In genomic region chr22:17964153-17964552, GRCh38 we compare ENCODE assay signal across 10 cellular contexts.
DNase-seq lines count a peak whose midpoint lies in the region; ATAC-seq and TF ChIP-seq lines count a peak whose summit lies in the region.
"Had no signal": no experiment of that assay in that cellular context is flagged by ENCODE, and none has a peak within 500 bp of the region (broad histone marks: within the 10 kb centered on the region; RNA-seq: fewer than 3 reads in every experiment).

No MANE protein-coding gene starts in this region.

- peaks cover 40% of the 10 kb centered on the region for H3K36me3 Mint-ChIP-seq in stimulated activated memory B cell treated with anti-CD40 and anti-IgM and Interleukin-4, amounts not matched to agents 10 μg/mL and 1 μg/mL and 100 μg/mL, for 72 hours

- peaks cover 0 to 56% (median 13%) of the 10 kb centered on the region in 3 donors for H3K4me1 ChIP-seq in gastroesophageal sphincter
- no peaks in the 10 kb centered on the region for H3K4me1 ChIP-seq in aorta (ENCODE audit: control insufficient read depth in 1 of 2, insufficient read depth in 2 of 2, low read length in 2 of 2)
- H3K4me1 ChIP-seq in transverse colon = peaks cover 0 to 10% (median 0%) of the 10 kb centered on the region in 4 donors

- TF ChIP-seq EP300 in gastroesophageal sphincter (IDR thresholded peaks at IDR 0.05) (no peak), transverse colon (IDR thresholded peaks at IDR 0.05; ENCODE audit: low read depth) (no peak)

- H3K4me1 Mint-ChIP-seq in stimulated activated memory B cell treated with anti-CD40 and anti-IgM and Interleukin-4, amounts not matched to agents 10 μg/mL and 1 μg/mL and 100 μg/mL, for 72 hours = peaks cover 82% of the 10 kb centered on the region
- H3K4me1 Mint-ChIP-seq: activated CD4-positive, alpha-beta T cell treated with anti-CD3 and anti-CD28 coated beads for 36 hours had no signal

- ATAC-seq in GM19395 (IDR thresholded peaks at IDR 0.05; ENCODE audit: unreplicated experiment) (peak; percentile 34), HG03342 (IDR thresholded peaks at IDR 0.05; ENCODE audit: unreplicated experiment) (peak; percentile 29), gastroesophageal sphincter (peak; percentile 25), aorta (ENCODE audit: low FRiP score) (no peak)
- peak; percentile 46 for ATAC-seq in stimulated activated memory B cell treated with anti-CD40 and anti-IgM and Interleukin-4, amounts not matched to agents 10 μg/mL and 1 μg/mL and 100 μg/mL, for 72 hours
- ATAC-seq: activated CD4-positive, alpha-beta T cell treated with anti-CD3 and anti-CD28 coated beads for 36 hours had no signal

- H3K4me3 Mint-ChIP-seq in stimulated activated memory B cell treated with anti-CD40 and anti-IgM and Interleukin-4, amounts not matched to agents 10 μg/mL and 1 μg/mL and 100 μg/mL, for 72 hours = peak overlapping the region; percentile 65
- H3K4me3 Mint-ChIP-seq: activated CD4-positive, alpha-beta T cell treated with anti-CD3 and anti-CD28 coated beads for 36 hours had no signal

- no peaks in the 10 kb centered on the region for H3K9me3 Mint-ChIP-seq in stimulated activated memory B cell treated with anti-CD40 and anti-IgM and Interleukin-4, amounts not matched to agents 10 μg/mL and 1 μg/mL and 100 μg/mL, for 72 hours

- peak overlapping the region; percentile 81 for H3K27ac Mint-ChIP-seq in stimulated activated memory B cell treated with anti-CD40 and anti-IgM and Interleukin-4, amounts not matched to agents 10 μg/mL and 1 μg/mL and 100 μg/mL, for 72 hours
- H3K27ac Mint-ChIP-seq: activated CD4-positive, alpha-beta T cell treated with anti-CD3 and anti-CD28 coated beads for 36 hours had no signal

- in situ Hi-C loops in transverse colon (cut with MboI; ENCODE audit: low pct_ligation_motif_present in 1 of 4, low pct_unique_long_range_greater_than_20kb in 1 of 4, low sequenced_read_pairs in 3 of 4) = no loop called here

- no peaks in the 10 kb centered on the region for H3K36me3 ChIP-seq in gastroesophageal sphincter
- H3K36me3 ChIP-seq in aorta (ENCODE audit: control insufficient read depth in 1 of 2, insufficient read depth in 2 of 2, low read length in 1 of 2) = no peaks in the 10 kb centered on the region
- H3K36me3 ChIP-seq in transverse colon = no peaks in the 10 kb centered on the region

- H3K9me3 ChIP-seq in gastroesophageal sphincter (no peaks in the 10 kb centered on the region), aorta (ENCODE audit: control insufficient read depth, low read length) (no peaks in the 10 kb centered on the region), transverse colon (no peaks in the 10 kb centered on the region)

- H3K27me3 ChIP-seq in gastroesophageal sphincter = no peaks in the 10 kb centered on the region
- H3K27me3 ChIP-seq in aorta (ENCODE audit: control insufficient read depth in 1 of 2, insufficient read depth in 2 of 2, low read length in 1 of 2) = no peaks in the 10 kb centered on the region
- H3K27me3 ChIP-seq in transverse colon = no peaks in the 10 kb centered on the region

- TF ChIP-seq CTCF in gastroesophageal sphincter (IDR thresholded peaks at IDR 0.05) (no peak), transverse colon (IDR thresholded peaks at IDR 0.05) (no peak)

- 44 to 55% methylated on average over 4 to 5 of the region's 6 CpGs for WGBS in gastroesophageal sphincter (ENCODE audit: low coverage in 1 of 2), 2 donors
- 49 to 58% methylated on average over 6 of the region's 6 CpGs for WGBS in aorta, 2 donors
- WGBS in transverse colon (ENCODE audit: low coverage in 1 of 2), 2 donors = 41 to 71% methylated on average over 3 to 6 of the region's 6 CpGs

- H3K27ac ChIP-seq in gastroesophageal sphincter = peak overlapping the region in 3 of 4 donors; percentile 54 to 66 (median 56)
- no peak overlapping the region for H3K27ac ChIP-seq in aorta (ENCODE audit: low read depth in 1 of 2, low read length in 2 of 2)
- H3K27ac ChIP-seq in transverse colon = no peak overlapping the region
- H3K27ac ChIP-seq: HL-60 had no signal

- no peak overlapping the region for H3K4me3 ChIP-seq in gastroesophageal sphincter
- H3K4me3 ChIP-seq in aorta (ENCODE audit: low read length in 2 of 2) = no peak overlapping the region
- H3K4me3 ChIP-seq in transverse colon = no peak overlapping the region

- no peak for DNase-seq in aorta
- no peak for DNase-seq in RPMI8226
- no peak for DNase-seq in transverse colon
- no peak for DNase-seq in GOT3 (lab: John Stamatoyannopoulos, UW)
- DNase-seq: activated CD4-positive, alpha-beta T cell treated with anti-CD3 and anti-CD28 coated beads for 36 hours had no signal

- intact Hi-C loops in aorta (cut with DNase I) (no loop called here), transverse colon (cut with DNase I; ENCODE audit: low total_unique reads) (no loop called here)

- TF ChIP-seq POLR2A in gastroesophageal sphincter (IDR thresholded peaks at IDR 0.05) (no peak), transverse colon (IDR thresholded peaks at IDR 0.05) (no peak)

- H3K27me3 Mint-ChIP-seq in stimulated activated memory B cell treated with anti-CD40 and anti-IgM and Interleukin-4, amounts not matched to agents 10 μg/mL and 1 μg/mL and 100 μg/mL, for 72 hours = no peaks in the 10 kb centered on the region
- H3K27me3 Mint-ChIP-seq: activated CD4-positive, alpha-beta T cell treated with anti-CD3 and anti-CD28 coated beads for 36 hours had no signal

Comparison
In these comparisons a context has a peak if more than half of its experiments do, and no peak if none do; other contexts are left out.
1. H3K27ac ChIP-seq: peak in gastroesophageal sphincter (3 of 4); none in aorta (0 of 2) and transverse colon (0 of 4).